ENCODE assay signal across 12 cellular contexts in genomic region chr13:110405597-110406450, GRCh38.
A peak's percentile ranks its signal among the peaks of the same experiment; 100 is the strongest.
DNase-seq lines count a peak whose midpoint lies in the region; ATAC-seq and TF ChIP-seq lines count a peak whose summit lies in the region.
"Had no signal": no experiment of that assay in that cellular context is flagged by ENCODE, and none has a peak within 500 bp of the region (broad histone marks: within the 10 kb centered on the region; RNA-seq: fewer than 3 reads in every experiment).

No MANE protein-coding gene starts in this region.

- H3K23ac ChIP-seq in H9 (ENCODE audit: insufficient read length, low read depth, low read length), result no peak overlapping the region

- H3K27ac ChIP-seq in H9 (ENCODE audit: insufficient read length, low read depth, low read length), result no peak overlapping the region
- H3K27ac ChIP-seq in right cardiac atrium (ENCODE audit: low read length), result peak overlapping the region; percentile 55

- H2BK5ac ChIP-seq in H9 (ENCODE audit: insufficient read length, low read length), result no peak overlapping the region

- H3K9me3 Mint-ChIP-seq in H9, result no peaks in the 10 kb centered on the region
- H3K9me3 Mint-ChIP-seq: type B pancreatic cell had no signal

- no peaks in the 10 kb centered on the region for H3K27me3 Mint-ChIP-seq in H9 (ENCODE audit: low read depth)
- H3K27me3 Mint-ChIP-seq: type B pancreatic cell had no signal

- H4K91ac ChIP-seq in H9 (ENCODE audit: insufficient read length, low read depth, low read length), result no peak overlapping the region

- no peak overlapping the region for H4K5ac ChIP-seq in H9 (ENCODE audit: insufficient read length, low read depth, low read length)

- no CpG with 5 or more reads among the region's 12 CpGs for WGBS in H9 (ENCODE audit: extremely low coverage, insufficient read length, low lambda C conversion rate)
- WGBS in right cardiac atrium, result 37% methylated on average over 12 of the region's 12 CpGs

- peak overlapping the region in 2 of 3 experiments; percentile 29 to 65; a peak in 1 of 7 replicates for H3K27ac Mint-ChIP-seq in H9
- H3K27ac Mint-ChIP-seq: type B pancreatic cell had no signal

- H2AK5ac ChIP-seq in H9 (ENCODE audit: insufficient read length, low read length), result no peak overlapping the region

- no peak overlapping the region for H4K8ac ChIP-seq in H9 (replicated peaks; ENCODE audit: insufficient read length, low read depth, low read length)

- DNase-seq in H9 (no peak), amniotic epithelial cell (ENCODE audit: low read depth) (peak; percentile 70), right cardiac atrium (peak in 1 of 3 donors; percentile 41), NCI-H446 treated with DMSO at 0.1 percent for 48 hours (lab: John Stamatoyannopoulos, UW) (no peak), NCI-H146 treated with DMSO at 0.1 percent for 48 hours (lab: John Stamatoyannopoulos, UW; ENCODE audit: unreplicated experiment) (no peak)
- DNase-seq in stimulated activated naive CD8-positive, alpha-beta T cell treated with anti-CD3 and anti-CD28 coated beads, Interleukin-15, Interleukin-2, amounts not matched to agents 100 U/mL and 50 U/mL, for 24 hours, result peak; percentile 19
- DNase-seq: activated CD8-positive, alpha-beta memory T cell treated with anti-CD3 and anti-CD28 coated beads for 24 hours; DMS53; foreskin melanocyte; NCI-H446 had no signal

- no peak overlapping the region for H2AFZ ChIP-seq in H9 (ENCODE audit: low read length)

- H3K79me1 ChIP-seq in H9 (ENCODE audit: insufficient read depth, low read depth, low read length, poor library complexity, severe bottlenecking), result no peaks in the 10 kb centered on the region

- no peak overlapping the region for H3T11ph ChIP-seq in H9 (ENCODE audit: low read length)

- H2BK12ac ChIP-seq in H9 (ENCODE audit: insufficient read length, low read depth, low read length), result no peak overlapping the region

- H4K20me1 ChIP-seq in H9 (ENCODE audit: control insufficient read depth, insufficient read depth, insufficient read length), result no peaks in the 10 kb centered on the region

- no peak overlapping the region for H2BK120ac ChIP-seq in H9 (ENCODE audit: low read depth, low read length, poor library complexity, severe bottlenecking)

- no peak overlapping the region for H3K4me2 ChIP-seq in H9 (ENCODE audit: insufficient read depth, insufficient read length, low read length)

- H3K4me1 ChIP-seq in H9 (ENCODE audit: insufficient read depth, low read length) (peaks cover 4% of the 10 kb centered on the region; the same call in 1 of the 2 replicates), right cardiac atrium (ENCODE audit: control insufficient read depth, insufficient read depth, low read length) (peaks cover 13% of the 10 kb centered on the region)

- no peak for TF ChIP-seq CTCF in H9 (conservative IDR thresholded peaks at IDR 0.05)

- no peaks in the 10 kb centered on the region for H3K23me2 ChIP-seq in H9 (ENCODE audit: insufficient read length, low read depth, low read length, poor library complexity, severe bottlenecking)

- H3K9ac ChIP-seq in H9 (ENCODE audit: extremely low read depth, insufficient read length, low read length), result no peak overlapping the region

- H3K4me3 Mint-ChIP-seq in H9, result no peak overlapping the region
- H3K4me3 Mint-ChIP-seq: type B pancreatic cell had no signal

- H3K4ac ChIP-seq in H9 (ENCODE audit: low read depth, low read length), result no peak overlapping the region

- H2BK20ac ChIP-seq in H9 (ENCODE audit: low read depth, low read length, poor library complexity, severe bottlenecking), result no peak overlapping the region

- H3K4me1 Mint-ChIP-seq in H9, result peaks cover 18 to 21% of the 10 kb centered on the region in 2 experiments

- no peak overlapping the region for H3K14ac ChIP-seq in H9 (ENCODE audit: insufficient read depth, low read length)

- no peak overlapping the region for H3K4me3 ChIP-seq in right cardiac atrium (ENCODE audit: low read length)

- H3K56ac ChIP-seq in H9 (ENCODE audit: insufficient read length, low read depth, low read length), result no peak overlapping the region

- no peak for ATAC-seq in right cardiac atrium
- ATAC-seq in stimulated activated naive CD8-positive, alpha-beta T cell treated with anti-CD3 and anti-CD28 coated beads, Interleukin-15, Interleukin-2, amounts not matched to agents 100 U/mL and 50 U/mL, for 24 hours, result peak; percentile 92
- ATAC-seq in GM21390 (IDR thresholded peaks at IDR 0.05; ENCODE audit: unreplicated experiment), result no peak

- H3K27me3 ChIP-seq in H9 (ENCODE audit: insufficient read depth, low read length) (no peaks in the 10 kb centered on the region), right cardiac atrium (ENCODE audit: control insufficient read depth, insufficient read depth) (no peaks in the 10 kb centered on the region)

- H3K79me2 ChIP-seq in H9 (ENCODE audit: insufficient read depth, low read length), result no peaks in the 10 kb centered on the region

- peaks cover 4 to 14% (median 7%) of the 10 kb centered on the region in 3 experiments; a peak in 5 of 7 replicates for H3K36me3 Mint-ChIP-seq in H9 (ENCODE audit: insufficient read depth in 1 of 3, low read depth in 3 of 3)

- no peak overlapping the region for H2BK15ac ChIP-seq in H9 (ENCODE audit: low read depth, low read length)

- intact Hi-C loops in right cardiac atrium (cut with DNase I), result loop anchor here in 1 of 4 donors (10.0 kb wide), 1 partner anchor 101 kb away; the partner anchor contains the start of genes COL4A1 and COL4A2

- H3K9me3 ChIP-seq in H9 (ENCODE audit: control insufficient read depth, low read depth, low read length) (no peaks in the 10 kb centered on the region), right cardiac atrium (ENCODE audit: control insufficient read depth, low read length) (no peaks in the 10 kb centered on the region)

- no peak overlapping the region for H3K18ac ChIP-seq in H9 (ENCODE audit: insufficient read length, low read depth, low read length)

Comparison
In these comparisons a context has a peak if more than half of its experiments do, and no peak if none do; other contexts are left out.
1. DNase-seq: peak in amniotic epithelial cell (single experiment) and stimulated activated naive CD8-positive, alpha-beta T cell treated with anti-CD3 and anti-CD28 coated beads, Interleukin-15, Interleukin-2, amounts not matched to agents 100 U/mL and 50 U/mL, for 24 hours (single experiment); none in H9 (single experiment), NCI-H446 treated with DMSO at 0.1 percent for 48 hours (single experiment) and NCI-H146 treated with DMSO at 0.1 percent for 48 hours (single experiment).